In genomic region chr9:37903581-37903830, GRCh38 we compare ENCODE assay signal across 8 cellular contexts. TPM values are rescaled to one million over a fixed set of nuclear protein-coding genes. Genes with fewer than 3 reads are reported as not detected.
DNase-seq lines count a peak whose midpoint lies in the region; ATAC-seq and TF ChIP-seq lines count a peak whose summit lies in the region.

No MANE protein-coding gene starts in this region.

- H4K91ac ChIP-seq in neuronal stem cell (ENCODE audit: low read depth, low read length, poor library complexity): no peak overlapping the region

- in situ Hi-C loops in G401 (cut with HindIII; ENCODE audit: low sequenced_read_pairs): no loop called here

- H3K9me3 ChIP-seq in esophagus muscularis mucosa: no peaks in the 10 kb centered on the region
- no peaks in the 10 kb centered on the region for H3K9me3 ChIP-seq in neuronal stem cell (replicated peaks in 1 of 2; ENCODE audit: control insufficient read depth in 2 of 2, insufficient read depth in 1 of 2, low read depth in 1 of 2, low read length in 2 of 2)

- no CpG with 5 or more reads among the region's 20 CpGs for WGBS in esophagus muscularis mucosa
- WGBS in neuronal stem cell (ENCODE audit: extremely low coverage in 2 of 2, insufficient read length in 2 of 2, insufficient replicate concordance in 1 of 2), 2 donors: no CpG with 5 or more reads among the region's 20 CpGs

- peak overlapping the region; percentile 93 for H3K18ac ChIP-seq in neuronal stem cell (ENCODE audit: low read length)

- peak overlapping the region; percentile 69 for H2BK5ac ChIP-seq in neuronal stem cell (ENCODE audit: low read length)

- H3K4ac ChIP-seq in neuronal stem cell (ENCODE audit: low read length): no peak overlapping the region

- H3K27me3 ChIP-seq in esophagus muscularis mucosa: no peaks in the 10 kb centered on the region
- no peaks in the 10 kb centered on the region for H3K27me3 ChIP-seq in neuronal stem cell (ENCODE audit: control insufficient read depth in 3 of 3, insufficient read depth in 3 of 3, low read depth in 1 of 3, low read length in 3 of 3)

- H2BK15ac ChIP-seq in neuronal stem cell (ENCODE audit: low read length): no peak overlapping the region

- intact Hi-C loops in esophagus muscularis mucosa (cut with DNase I): no loop called here

- H4K8ac ChIP-seq in neuronal stem cell (ENCODE audit: low read depth, low read length): no peak overlapping the region

- H3K4me2 ChIP-seq in neuronal stem cell (ENCODE audit: insufficient read depth, low read length, poor library complexity, severe bottlenecking): peak overlapping the region; percentile 75

- no peaks in the 10 kb centered on the region for H3K9me3 Mint-ChIP-seq in activated naive CD4-positive, alpha-beta T cell treated with anti-CD3 and anti-CD28 coated beads, Interleukin-2, amount 10 ng/mL, durations not matched to agents 7 days and 5 days
- H3K9me3 Mint-ChIP-seq in T-cell: no peaks in the 10 kb centered on the region

- H3K4me1 ChIP-seq in esophagus muscularis mucosa (peaks cover 17 to 40% (median 31%) of the 10 kb centered on the region in 4 donors), neuronal stem cell (ENCODE audit: control insufficient read depth in 2 of 2, insufficient read depth in 1 of 2, low read depth in 1 of 2, low read length in 2 of 2) (peaks cover 8 to 14% of the 10 kb centered on the region in 2 donors)

- no peak overlapping the region for H3K14ac ChIP-seq in neuronal stem cell (ENCODE audit: low read length)

- peak overlapping the region; percentile 85 for H3K4me3 Mint-ChIP-seq in activated naive CD4-positive, alpha-beta T cell treated with anti-CD3 and anti-CD28 coated beads, Interleukin-2, amount 10 ng/mL, durations not matched to agents 7 days and 5 days
- H3K4me3 Mint-ChIP-seq in T-cell: peak overlapping the region; percentile 81 to 89 (median 84)

- H2AK5ac ChIP-seq in neuronal stem cell (ENCODE audit: low read depth, low read length): peak overlapping the region; percentile 30

- H3K27me3 Mint-ChIP-seq in activated naive CD4-positive, alpha-beta T cell treated with anti-CD3 and anti-CD28 coated beads, Interleukin-2, amount 10 ng/mL, durations not matched to agents 7 days and 5 days: peaks cover 22% of the 10 kb centered on the region
- no peaks in the 10 kb centered on the region for H3K27me3 Mint-ChIP-seq in T-cell

- TF ChIP-seq POLR2A in esophagus muscularis mucosa (IDR thresholded peaks at IDR 0.05; ENCODE audit: low read depth): no peak

- H2BK120ac ChIP-seq in neuronal stem cell (ENCODE audit: low read depth, low read length): peak overlapping the region; percentile 27

- no peaks in the 10 kb centered on the region for H3K79me1 ChIP-seq in neuronal stem cell (ENCODE audit: low read depth, low read length)

- ATAC-seq in HG03039 (IDR thresholded peaks at IDR 0.05; ENCODE audit: unreplicated experiment) (peak; percentile 44), T-cell (replicated peaks in 1 of 4) (peak; percentile 37 to 48 (median 42))

- DNase-seq in activated naive CD4-positive, alpha-beta T cell treated with anti-CD3 and anti-CD28 coated beads, Interleukin-2, amount 10 ng/mL, durations not matched to agents 7 days and 5 days: no peak
- no peak for DNase-seq in activated naive CD4-positive, alpha-beta T cell treated with Interleukin-2 at 50 U/mL for 16 hours
- DNase-seq in T-cell (peak in 2 of 34 experiments; percentile 17 to 21), esophagus muscularis mucosa (ENCODE audit: extremely low spot score) (no peak), neuronal stem cell (ENCODE audit: low spot score) (peak; percentile 23), G401 (ENCODE audit: low spot score) (no peak), SW480 (ENCODE audit: low spot score) (no peak)

- no peak for TF ChIP-seq EP300 in esophagus muscularis mucosa (IDR thresholded peaks at IDR 0.05)

- H3K4me3 ChIP-seq in esophagus muscularis mucosa (peak overlapping the region; percentile 74 to 98 (median 94)), neuronal stem cell (ENCODE audit: low read length in 2 of 2) (peak overlapping the region; percentile 68 to 95)

- peak overlapping the region; percentile 92 for H3K27ac Mint-ChIP-seq in activated naive CD4-positive, alpha-beta T cell treated with anti-CD3 and anti-CD28 coated beads, Interleukin-2, amount 10 ng/mL, durations not matched to agents 7 days and 5 days
- H3K27ac Mint-ChIP-seq in T-cell: peak overlapping the region; percentile 39 to 73

- peak overlapping the region; percentile 82 to 93 (median 91) for H3K27ac ChIP-seq in esophagus muscularis mucosa (replicated peaks in 1 of 4)
- H3K27ac ChIP-seq in neuronal stem cell (replicated peaks; ENCODE audit: low read length): no peak overlapping the region

- TF ChIP-seq CTCF in esophagus muscularis mucosa (IDR thresholded peaks at IDR 0.05): no peak

- peak overlapping the region; percentile 100 for H2AFZ ChIP-seq in neuronal stem cell (ENCODE audit: low read length)

- POLR2A ChIA-PET in T-cell (lab: Charles Lee): no interaction called here

- peak overlapping the region; percentile 46 for H2BK12ac ChIP-seq in neuronal stem cell (ENCODE audit: low read length)

- peaks cover 31% of the 10 kb centered on the region for H3K4me1 Mint-ChIP-seq in activated naive CD4-positive, alpha-beta T cell treated with anti-CD3 and anti-CD28 coated beads, Interleukin-2, amount 10 ng/mL, durations not matched to agents 7 days and 5 days
- H3K4me1 Mint-ChIP-seq in T-cell: peaks cover 24 to 31% (median 27%) of the 10 kb centered on the region in 3 donors

- peak overlapping the region; percentile 92 for H3K23ac ChIP-seq in neuronal stem cell (ENCODE audit: low read depth, low read length, poor library complexity)

- CTCF ChIA-PET in activated naive CD4-positive, alpha-beta T cell treated with anti-CD3 and anti-CD28 coated beads, Interleukin-2, amount 10 ng/mL, durations not matched to agents 7 days and 5 days (lab: Charles Lee): interaction anchor here (0.7 to 1.0 kb wide), 4 partner anchors 10 to 39 kb away, joined by 3 read pairs; no protein-coding TSS in a partner anchor
- CTCF ChIA-PET in T-cell (lab: Charles Lee): interaction anchor here in 1 of 2 donors (1.4 to 2.1 kb wide), 2 partner anchors 8 to 10 kb away, joined by 4 to 8 read pairs; no protein-coding TSS in a partner anchor

- peak overlapping the region; percentile 96 for H3K9ac ChIP-seq in neuronal stem cell (ENCODE audit: low read depth, low read length, poor library complexity)

- H3K36me3 ChIP-seq in esophagus muscularis mucosa: peaks cover 11 to 19% (median 12%) of the 10 kb centered on the region in 4 donors
- H3K36me3 ChIP-seq in neuronal stem cell (replicated peaks in 1 of 2; ENCODE audit: control insufficient read depth in 2 of 2, insufficient read depth in 2 of 2, low read length in 2 of 2): peaks cover 5 to 29% of the 10 kb centered on the region in 2 donors

- peaks cover 6% of the 10 kb centered on the region for H3K36me3 Mint-ChIP-seq in activated naive CD4-positive, alpha-beta T cell treated with anti-CD3 and anti-CD28 coated beads, Interleukin-2, amount 10 ng/mL, durations not matched to agents 7 days and 5 days
- peaks cover 6% of the 10 kb centered on the region for H3K36me3 Mint-ChIP-seq in T-cell

RNA-seq across cellular contexts. Expression of gene SLC25A51, which starts 0.4 kb away (rescaled TPM):
- total RNA-seq in T-cell (10 to 100 TPM; 19.7 to 37.6 (median 32.4) TPM), esophagus muscularis mucosa (10 to 100 TPM; 29.0 to 41.9 (median 39.3) TPM)
- polyA plus RNA-seq in neuronal stem cell (2013, experiment 1 of 2): 16.4 TPM
- 16.6 TPM for polyA plus RNA-seq in neuronal stem cell (2013, experiment 2 of 2)
- 29.8 and 36.2 TPM in 2 replicates for total RNA-seq in G401 (2014; rRNA removed; shearing (Covaris generic))
